16 cellular contexts compared by ENCODE assay signal in the genomic region with DNA sequence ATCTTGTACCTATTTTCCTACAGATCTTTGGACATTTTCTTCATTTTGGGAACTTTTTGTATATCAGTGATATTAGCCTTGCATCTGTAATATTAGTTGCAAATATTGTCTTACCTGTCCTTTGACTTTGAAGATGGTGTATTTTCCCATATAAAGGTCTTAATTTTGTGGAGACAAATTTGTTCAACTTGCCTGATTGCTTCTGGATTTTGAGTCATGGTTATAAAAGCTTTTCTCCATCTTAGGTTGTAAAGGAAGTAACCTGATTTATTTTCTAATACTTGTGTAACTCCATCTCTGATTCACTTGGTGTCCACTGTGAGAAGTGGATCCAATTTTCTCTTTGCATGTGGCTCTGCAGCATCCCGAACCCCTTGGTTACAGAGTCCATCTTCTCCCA.
DNase-seq lines count a peak whose midpoint lies in the region; ATAC-seq, FAIRE-seq and TF ChIP-seq lines count a peak whose summit lies in the region.
"Had no signal": no experiment of that assay in that cellular context is flagged by ENCODE, and none has a peak within 500 bp of the region (broad histone marks: within the 10 kb centered on the region; RNA-seq: fewer than 3 reads in every experiment).

No MANE protein-coding gene starts in this region.

- TF ChIP-seq CTCF in liver (IDR thresholded peaks at IDR 0.05; ENCODE audit: low read depth, low read length, missing input control): no peak
- TF ChIP-seq CTCF in HepG2 (CRISPR knock-in tag; IDR thresholded peaks at IDR 0.05): no peak
- no peak for TF ChIP-seq CTCF in astrocyte (IDR thresholded peaks at IDR 0.05; ENCODE audit: insufficient read depth, low read depth, low read length)
- no peak for TF ChIP-seq CTCF in psoas muscle (IDR thresholded peaks at IDR 0.05)
- TF ChIP-seq CTCF in CD8-positive, alpha-beta T cell (IDR thresholded peaks at IDR 0.05): no peak

- TF ChIP-seq RAD21 in liver (IDR thresholded peaks at IDR 0.05): no peak
- TF ChIP-seq RAD21 in HepG2 (CRISPR knock-in tag; IDR thresholded peaks at IDR 0.05): no peak

- H3K4me1 ChIP-seq in liver (ENCODE audit: control insufficient read depth in 4 of 4, insufficient read depth in 4 of 4, low read length in 3 of 4) (peaks cover 0 to 13% (median 13%) of the 10 kb centered on the region in 4 donors), HepG2 (ENCODE audit: insufficient read depth, low read length) (peaks cover 15% of the 10 kb centered on the region), astrocyte (ENCODE audit: insufficient read depth, low read length) (peaks cover 9% of the 10 kb centered on the region), psoas muscle (peaks cover 31% of the 10 kb centered on the region)
- H3K4me1 ChIP-seq in CD4-positive, alpha-beta memory T cell (ENCODE audit: insufficient read depth, low read length): no peaks in the 10 kb centered on the region
- H3K4me1 ChIP-seq in CD8-positive, alpha-beta T cell (ENCODE audit: insufficient read depth, low read length): peaks cover 7% of the 10 kb centered on the region

- H3K4me1 Mint-ChIP-seq in astrocyte (ENCODE audit: low read depth, unreplicated experiment): peaks cover 15% of the 10 kb centered on the region
- peaks cover 2 to 10% (median 5%) of the 10 kb centered on the region in 4 donors for H3K4me1 Mint-ChIP-seq in CD4-positive, alpha-beta memory T cell
- H3K4me1 Mint-ChIP-seq in CD8-positive, alpha-beta T cell (ENCODE audit: low read depth): peaks cover 7% of the 10 kb centered on the region

- no peaks in the 10 kb centered on the region for H3K9me3 Mint-ChIP-seq in astrocyte (ENCODE audit: unreplicated experiment)
- H3K9me3 Mint-ChIP-seq in CD4-positive, alpha-beta memory T cell: no peaks in the 10 kb centered on the region
- H3K9me3 Mint-ChIP-seq in CD8-positive, alpha-beta T cell: no peaks in the 10 kb centered on the region

- H3K9ac ChIP-seq in liver (ENCODE audit: low read depth in 1 of 2, low read length in 2 of 2) (no peak overlapping the region), HepG2 (ENCODE audit: insufficient read depth, low read depth, low read length) (no peak overlapping the region), astrocyte (ENCODE audit: low read length) (no peak overlapping the region)
- H3K9ac ChIP-seq: BLaER1 treated with 17β-estradiol and CSF1 and Interleukin-3, amounts not matched to agents 10 nM and 100 nM had no signal

- H3K4me2 ChIP-seq in HepG2 (ENCODE audit: low read depth, low read length) (no peak overlapping the region), astrocyte (ENCODE audit: low read length) (peak overlapping the region; percentile 68)

- POLR2A ChIA-PET in HepG2 (lab: Yijun Ruan, JAX): no interaction called here
- POLR2A ChIA-PET in CD4-positive, alpha-beta memory T cell (lab: Charles Lee; ENCODE audit: partially characterized antibody): no interaction called here
- POLR2A ChIA-PET in CD8-positive, alpha-beta T cell (lab: Charles Lee): no interaction called here

- no peak for TF ChIP-seq POLR2A in HepG2 (IDR thresholded peaks at IDR 0.05; ENCODE audit: insufficient read depth in 1 of 2, low read depth in 2 of 2, low read length in 2 of 2)

- H3K79me2 ChIP-seq in HepG2 (ENCODE audit: insufficient read depth, low read length) (no peaks in the 10 kb centered on the region), astrocyte (ENCODE audit: insufficient read depth, low read length) (no peaks in the 10 kb centered on the region)

- BruUV-seq in HepG2 (replicated peaks; lab: Mats Ljungman, UMichigan): no TSS peak

- H3K36me3 Mint-ChIP-seq in astrocyte (ENCODE audit: low read depth, unreplicated experiment): no peaks in the 10 kb centered on the region
- no peaks in the 10 kb centered on the region for H3K36me3 Mint-ChIP-seq in CD4-positive, alpha-beta memory T cell
- H3K36me3 Mint-ChIP-seq in CD8-positive, alpha-beta T cell: no peaks in the 10 kb centered on the region

- no peak overlapping the region for H3K27ac Mint-ChIP-seq in astrocyte (ENCODE audit: unreplicated experiment)
- no peak overlapping the region for H3K27ac Mint-ChIP-seq in CD4-positive, alpha-beta memory T cell
- no peak overlapping the region for H3K27ac Mint-ChIP-seq in CD8-positive, alpha-beta T cell

- H3K4me3 Mint-ChIP-seq in astrocyte (ENCODE audit: unreplicated experiment): no peak overlapping the region
- H3K4me3 Mint-ChIP-seq in CD4-positive, alpha-beta memory T cell: no peak overlapping the region
- no peak overlapping the region for H3K4me3 Mint-ChIP-seq in CD8-positive, alpha-beta T cell

- in situ Hi-C loops in HepG2 (cut with HindIII; ENCODE audit: extremely low pct_ligation_motif_present, low pct_unique_long_range_greater_than_20kb): no loop called here

- CTCF ChIA-PET in HepG2 (lab: Yijun Ruan, JAX; ENCODE audit: low intra/inter-chr PET ratio, low total read pairs): no interaction called here
- CTCF ChIA-PET in CD4-positive, alpha-beta memory T cell (lab: Charles Lee; ENCODE audit: partially characterized antibody): no interaction called here
- CTCF ChIA-PET in CD8-positive, alpha-beta T cell (lab: Charles Lee): no interaction called here

- TF ChIP-seq EP300 in HepG2 (IDR thresholded peaks at IDR 0.05; ENCODE audit: low read depth in 2 of 2, low read length in 2 of 2) (no peak), HepG2 (CRISPR knock-in tag; IDR thresholded peaks at IDR 0.05; ENCODE audit: borderline replicate concordance) (no peak)

- no peaks in the 10 kb centered on the region for H3K9me3 ChIP-seq in liver (ENCODE audit: control insufficient read depth in 4 of 4, low read length in 3 of 4)
- no peaks in the 10 kb centered on the region for H3K9me3 ChIP-seq in HepG2 (ENCODE audit: low read length)
- H3K9me3 ChIP-seq in astrocyte (ENCODE audit: insufficient read depth, low read depth, low read length): no peaks in the 10 kb centered on the region
- H3K9me3 ChIP-seq in psoas muscle: no peaks in the 10 kb centered on the region
- no peaks in the 10 kb centered on the region for H3K9me3 ChIP-seq in CD4-positive, alpha-beta memory T cell (ENCODE audit: control insufficient read depth in 1 of 2, low read length in 2 of 2)
- no peaks in the 10 kb centered on the region for H3K9me3 ChIP-seq in CD8-positive, alpha-beta T cell (ENCODE audit: low read length)

- no peaks in the 10 kb centered on the region for H4K20me1 ChIP-seq in HepG2 (ENCODE audit: insufficient read depth, low read length)
- no peaks in the 10 kb centered on the region for H4K20me1 ChIP-seq in astrocyte (ENCODE audit: insufficient read depth, low read length)

- 72% methylated on average over 1 of the region's 1 CpG for WGBS in liver
- 3% methylated on average over 1 of the region's 1 CpG for WGBS in HepG2 (ENCODE audit: low lambda C conversion rate)
- WGBS in psoas muscle, 3 donors: 86 to 92% (median 90%) methylated on average over 1 of the region's 1 CpG

- H3K27me3 ChIP-seq in liver (ENCODE audit: control insufficient read depth in 4 of 4, insufficient read depth in 4 of 4, low read length in 3 of 4) (no peaks in the 10 kb centered on the region), HepG2 (ENCODE audit: control insufficient read depth in 1 of 2, insufficient read depth in 2 of 2, low read length in 2 of 2) (peaks cover 4 to 37% of the 10 kb centered on the region in 2 experiments; a peak in 3 of 5 replicates), astrocyte (ENCODE audit: insufficient read depth, low read length) (no peaks in the 10 kb centered on the region), psoas muscle (ENCODE audit: insufficient read depth in 3 of 3, low read length in 2 of 3) (no peaks in the 10 kb centered on the region)
- no peaks in the 10 kb centered on the region for H3K27me3 ChIP-seq in CD4-positive, alpha-beta memory T cell (ENCODE audit: insufficient read depth, low read length)
- H3K27me3 ChIP-seq in CD8-positive, alpha-beta T cell (ENCODE audit: insufficient read depth, low read length): no peaks in the 10 kb centered on the region
- H3K27me3 ChIP-seq: BLaER1 treated with 17β-estradiol and CSF1 and Interleukin-3, amounts not matched to agents 10 nM and 100 nM had no signal

- H3K27ac ChIP-seq in liver (ENCODE audit: low read depth in 1 of 2, low read length in 2 of 2) (peak overlapping the region; percentile 45 to 78), HepG2 (ENCODE audit: extremely low read length, insufficient read depth, low read length) (no peak overlapping the region), astrocyte (ENCODE audit: low read depth, low read length) (peak overlapping the region; percentile 51), psoas muscle (peak overlapping the region; percentile 93)
- no peak overlapping the region for H3K27ac ChIP-seq in CD4-positive, alpha-beta memory T cell (ENCODE audit: low read depth, low read length)
- H3K27ac ChIP-seq in CD8-positive, alpha-beta T cell (ENCODE audit: low read depth, low read length): no peak overlapping the region

- H2AFZ ChIP-seq in HepG2 (ENCODE audit: low read length): no peak overlapping the region
- H2AFZ ChIP-seq in astrocyte (ENCODE audit: low read depth, low read length): no peak overlapping the region

- intact Hi-C loops in HepG2 (cut with micrococcal nuclease; ENCODE audit: unreplicated experiment) (loop anchor here (10.0 kb wide), 1 partner anchor 107 kb away; no protein-coding TSS in a partner anchor), psoas muscle (cut with DNase I) (loop anchor here in 1 of 2 donors (5.0 kb wide), 2 partner anchors 134 to 149 kb away; no protein-coding TSS in a partner anchor)
- intact Hi-C loops in CD4-positive, alpha-beta memory T cell (cut with micrococcal nuclease): no loop called here
- intact Hi-C loops in CD8-positive, alpha-beta T cell (cut with DNase I, micrococcal nuclease): no loop called here

- no peak for FAIRE-seq in HepG2 (lab: Jason Lieb, UNC)
- no peak for FAIRE-seq in astrocyte (lab: Jason Lieb, UNC)
- FAIRE-seq: A204.1, GM12892 had no signal

- ATAC-seq in HepG2 (no peak), psoas muscle (no peak)
- no peak for ATAC-seq in CD8-positive, alpha-beta T cell

- H3K4me3 ChIP-seq in liver (ENCODE audit: low read depth in 1 of 3, low read length in 3 of 3) (no peak overlapping the region), HepG2 (replicated peaks in 1 of 3; ENCODE audit: insufficient read depth in 1 of 3, low read depth in 2 of 3, low read length in 3 of 3) (no peak overlapping the region), astrocyte (ENCODE audit: insufficient read depth, low read depth, low read length) (no peak overlapping the region), psoas muscle (no peak overlapping the region)
- H3K4me3 ChIP-seq in CD4-positive, alpha-beta memory T cell (ENCODE audit: low read length in 2 of 2): no peak overlapping the region
- no peak overlapping the region for H3K4me3 ChIP-seq in CD8-positive, alpha-beta T cell (ENCODE audit: low read depth, low read length)
- H3K4me3 ChIP-seq: BLaER1 treated with 17β-estradiol and CSF1 and Interleukin-3, amounts not matched to agents 10 nM and 100 nM had no signal

- peaks cover 5% of the 10 kb centered on the region for H3K27me3 Mint-ChIP-seq in astrocyte (ENCODE audit: low read depth, unreplicated experiment)
- H3K27me3 Mint-ChIP-seq in CD4-positive, alpha-beta memory T cell: peaks cover 5 to 8% of the 10 kb centered on the region in 2 donors
- no peaks in the 10 kb centered on the region for H3K27me3 Mint-ChIP-seq in CD8-positive, alpha-beta T cell (ENCODE audit: low read depth)

- H3K36me3 ChIP-seq in liver (ENCODE audit: control insufficient read depth in 4 of 4, insufficient read depth in 3 of 4, low read depth in 1 of 4, low read length in 3 of 4) (no peaks in the 10 kb centered on the region), HepG2 (replicated peaks in 1 of 2; ENCODE audit: control insufficient read depth in 1 of 2, insufficient read depth in 2 of 2, low read length in 2 of 2) (no peaks in the 10 kb centered on the region), astrocyte (ENCODE audit: insufficient read depth, low read length) (no peaks in the 10 kb centered on the region), psoas muscle (ENCODE audit: insufficient read depth in 1 of 2, low read depth in 1 of 2) (no peaks in the 10 kb centered on the region)
- H3K36me3 ChIP-seq in CD4-positive, alpha-beta memory T cell (ENCODE audit: insufficient read depth, low read length): no peaks in the 10 kb centered on the region
- no peaks in the 10 kb centered on the region for H3K36me3 ChIP-seq in CD8-positive, alpha-beta T cell (ENCODE audit: insufficient read depth, low read length)
- H3K36me3 ChIP-seq: BLaER1 treated with 17β-estradiol and CSF1 and Interleukin-3, amounts not matched to agents 10 nM and 100 nM had no signal

- DNase-seq in HepG2 (ENCODE audit: low spot score): no peak
- DNase-seq in astrocyte (ENCODE audit: low read depth): no peak
- DNase-seq in psoas muscle: no peak
- no peak for DNase-seq in CD4-positive, alpha-beta memory T cell
- no peak for DNase-seq in GOT3 (lab: John Stamatoyannopoulos, UW)
- no peak for DNase-seq in CD8-positive, alpha-beta T cell
- DNase-seq: DMS 273 treated with DMSO at 0.1 percent for 48 hours, H7, Karpas-422, NCI-H1105, NCI-H1694, NCI-H510A treated with DMSO at 0.1 percent for 48 hours had no signal

Comparison
In these comparisons a context has a peak if more than half of its experiments do, and no peak if none do; other contexts are left out.
1. H3K27ac ChIP-seq: peak in liver (2 of 2), astrocyte (single experiment) and psoas muscle (single experiment); none in HepG2 (single experiment), CD4-positive, alpha-beta memory T cell (single experiment) and CD8-positive, alpha-beta T cell (single experiment).